Comparison of ENCODE assay signal across 12 cellular contexts in genomic region chr1:171155484-171155883, GRCh38. TPM values are rescaled to one million over a fixed set of nuclear protein-coding genes. Genes with fewer than 3 reads are reported as not detected.
"Had no signal": no experiment of that assay in that cellular context is flagged by ENCODE, and none has a peak within 500 bp of the region (broad histone marks: within the 10 kb centered on the region; RNA-seq: fewer than 3 reads in every experiment).

No MANE protein-coding gene starts in this region.

- H3K4me3 ChIP-seq: GM23248, HAP-1, K562 had no signal

- H3K4me1 ChIP-seq: HAP-1 had no signal

- DNase-seq: GM23248, GOT3, H7, HFFc6, IMR-90, KG1 had no signal

- H3K36me3 ChIP-seq: HAP-1 had no signal

- ATAC-seq: HCT116, K562 had no signal

- H3K9ac ChIP-seq: GM23248 had no signal

- H3K9me3 ChIP-seq: HAP-1 had no signal

- H3K27ac ChIP-seq: GM23248, HL-60 had no signal

- FAIRE-seq: K562 had no signal

RNA-seq across cellular contexts. Expression of gene FMO2, which starts 29.6 kb away (rescaled TPM):
- total RNA-seq: GM23248, H4, HFFc6, HT1080, K562 had no signal
- polyA plus RNA-seq: GM23248, K562 had no signal
